ENCODE assay signal across 29 cellular contexts in genomic region chr1:54815086-54815876, GRCh38. TPM values are rescaled to one million over a fixed set of nuclear protein-coding genes. Genes with fewer than 3 reads are reported as not detected.
DNase-seq lines count a peak whose midpoint lies in the region; ATAC-seq, FAIRE-seq and TF ChIP-seq lines count a peak whose summit lies in the region.
"Had no signal": no experiment of that assay in that cellular context is flagged by ENCODE, and none has a peak within 500 bp of the region (broad histone marks: within the 10 kb centered on the region; RNA-seq: fewer than 3 reads in every experiment).

No MANE protein-coding gene starts in this region.

- DNase-seq in cardiac septum (ENCODE audit: low spot score): peak; percentile 55
- no peak for DNase-seq in right cardiac atrium
- peak; percentile 42 for DNase-seq in bronchial epithelial cell (ENCODE audit: low read depth)
- peak; percentile 18 for DNase-seq in type B pancreatic cell (ENCODE audit: extremely low spot score, unreplicated experiment)
- no peak for DNase-seq in ecto neural progenitor cell (ENCODE audit: low spot score)
- DNase-seq in activated T-cell treated with anti-CD3 and anti-CD28 coated beads for 4 hours: no peak
- DNase-seq in PC-3: no peak
- DNase-seq: activated CD4-positive, alpha-beta T cell treated with anti-CD3 and anti-CD28 coated beads for 48 hours; anterior cingulate cortex; caudate nucleus; dermis blood vessel endothelial cell; DMS79; GDM1; IMR-90; left ventricle myocardium superior; NCI-H1092 treated with DMSO at 0.1 percent for 48 hours; NCI-H187 treated with DMSO at 0.1 percent for 48 hours; nucleus accumbens; PC-9; Right ventricle myocardium superior; stimulated activated CD4-positive, alpha-beta T cell treated with anti-CD3 and anti-CD28 coated beads, Interleukin-2, amount 100 ng/mL, for 24 hours; uterus had no signal

- H3K27me3 Mint-ChIP-seq in type B pancreatic cell: peaks cover 15% of the 10 kb centered on the region
- H3K27me3 Mint-ChIP-seq: activated naive CD4-positive, alpha-beta T cell treated with anti-CD3 and anti-CD28 coated beads, Interleukin-2, amount 50 U/mL, for 24 hours; naive thymus-derived CD8-positive, alpha-beta T cell had no signal

- H2AFZ ChIP-seq in PC-3 (ENCODE audit: low read length): no peak overlapping the region
- H2AFZ ChIP-seq: PC-9 had no signal

- H3K36me3 ChIP-seq in bronchial epithelial cell (ENCODE audit: control insufficient read depth, insufficient read depth, low read length): no peaks in the 10 kb centered on the region
- no peaks in the 10 kb centered on the region for H3K36me3 ChIP-seq in mucosa of rectum (ENCODE audit: control insufficient read depth in 2 of 2, insufficient read depth in 2 of 2, low read length in 2 of 2)
- H3K36me3 ChIP-seq in PC-3 (ENCODE audit: low read depth, low read length): no peaks in the 10 kb centered on the region
- H3K36me3 ChIP-seq: BLaER1, uterus had no signal

- no peak for ATAC-seq in right cardiac atrium
- no peak for ATAC-seq in PC-3
- ATAC-seq: left ventricle myocardium superior; naive thymus-derived CD8-positive, alpha-beta T cell had no signal

- peaks cover 18% of the 10 kb centered on the region for H3K4me1 Mint-ChIP-seq in type B pancreatic cell (ENCODE audit: unreplicated experiment)

- FAIRE-seq in bronchial epithelial cell (lab: Jason Lieb, UNC): peak; percentile 95

- no peaks in the 10 kb centered on the region for H4K20me1 ChIP-seq in PC-3 (ENCODE audit: low read length)
- H4K20me1 ChIP-seq: BLaER1 had no signal

- no peak for TF ChIP-seq CTCF in bronchial epithelial cell (IDR thresholded peaks at IDR 0.05; ENCODE audit: insufficient read depth, low read length, severe bottlenecking)
- no peak for TF ChIP-seq CTCF in type B pancreatic cell (conservative IDR thresholded peaks at IDR 0.05)
- TF ChIP-seq CTCF in PC-3 (conservative IDR thresholded peaks at IDR 0.05; ENCODE audit: low read depth, low read length): no peak

- H3K9me3 Mint-ChIP-seq in type B pancreatic cell: no peaks in the 10 kb centered on the region
- H3K9me3 Mint-ChIP-seq: activated naive CD4-positive, alpha-beta T cell treated with anti-CD3 and anti-CD28 coated beads, Interleukin-2, amount 50 U/mL, for 24 hours; naive thymus-derived CD8-positive, alpha-beta T cell had no signal

- H3K27ac Mint-ChIP-seq in type B pancreatic cell: no peak overlapping the region
- H3K27ac Mint-ChIP-seq: activated naive CD4-positive, alpha-beta T cell treated with anti-CD3 and anti-CD28 coated beads, Interleukin-2, amount 50 U/mL, for 24 hours had no signal

- H3K9me3 ChIP-seq in right cardiac atrium (ENCODE audit: control insufficient read depth, low read length) (no peaks in the 10 kb centered on the region), mucosa of rectum (ENCODE audit: control insufficient read depth in 2 of 2, low read length in 2 of 2) (no peaks in the 10 kb centered on the region), PC-3 (ENCODE audit: low read length) (no peaks in the 10 kb centered on the region)
- H3K9me3 ChIP-seq: BLaER1, uterus had no signal

- H3K27me3 ChIP-seq in right cardiac atrium (ENCODE audit: control insufficient read depth, insufficient read depth) (no peaks in the 10 kb centered on the region), bronchial epithelial cell (ENCODE audit: control insufficient read depth, insufficient read depth, low read length) (peaks cover 2% of the 10 kb centered on the region), mucosa of rectum (ENCODE audit: control insufficient read depth in 2 of 2, insufficient read depth in 2 of 2, low read length in 2 of 2) (no peaks in the 10 kb centered on the region), PC-3 (ENCODE audit: low read length) (no peaks in the 10 kb centered on the region)
- H3K27me3 ChIP-seq: BLaER1, uterus had no signal

- no peaks in the 10 kb centered on the region for H3K9me2 ChIP-seq in PC-3 (replicated peaks; ENCODE audit: low read length)

- no peaks in the 10 kb centered on the region for H3F3A ChIP-seq in PC-3 (ENCODE audit: low read length, unreplicated experiment)

- H3K27ac ChIP-seq in right cardiac atrium (ENCODE audit: low read length) (no peak overlapping the region), mucosa of rectum (ENCODE audit: low read depth in 2 of 2, low read length in 2 of 2) (peak overlapping the region; percentile 84 to 85), PC-3 (ENCODE audit: low read length) (no peak overlapping the region)
- H3K27ac ChIP-seq: BLaER1, PC-9, uterus, VCaP had no signal

- H3K4me3 Mint-ChIP-seq in type B pancreatic cell: no peak overlapping the region
- H3K4me3 Mint-ChIP-seq: activated naive CD4-positive, alpha-beta T cell treated with anti-CD3 and anti-CD28 coated beads, Interleukin-2, amount 50 U/mL, for 24 hours; naive thymus-derived CD8-positive, alpha-beta T cell had no signal

- WGBS in right cardiac atrium: 91% methylated on average over 7 of the region's 7 CpGs

- intact Hi-C loops in cardiac septum (cut with DNase I) (no loop called here), right cardiac atrium (cut with DNase I) (loop anchor here in 1 of 4 donors (10.0 kb wide), 1 partner anchor 690 kb away; no protein-coding TSS in a partner anchor), PC-3 (cut with micrococcal nuclease) (no loop called here)

- no TSS peak for BruUV-seq in PC-3 (replicated peaks; lab: Mats Ljungman, UMichigan)

- H3K4me1 ChIP-seq in right cardiac atrium (ENCODE audit: control insufficient read depth, insufficient read depth, low read length): no peaks in the 10 kb centered on the region
- H3K4me1 ChIP-seq in mucosa of rectum (ENCODE audit: control insufficient read depth in 2 of 2, insufficient read depth in 2 of 2, low read length in 2 of 2): peaks cover 33 to 35% of the 10 kb centered on the region in 2 donors
- no peaks in the 10 kb centered on the region for H3K4me1 ChIP-seq in PC-3 (ENCODE audit: insufficient read depth, low read length)
- H3K4me1 ChIP-seq: uterus had no signal

- POLR2A ChIA-PET in PC-3 (lab: Charles Lee; ENCODE audit: unreplicated experiment): interaction anchor here (0.5 to 0.6 kb wide), 2 partner anchors 35 to 75 kb away, joined by 5 to 8 read pairs; no protein-coding TSS in a partner anchor

- no peak overlapping the region for H3K4me2 ChIP-seq in PC-3 (ENCODE audit: low read length)
- H3K4me2 ChIP-seq: BLaER1, PC-9 had no signal

- H3K9ac ChIP-seq in mucosa of rectum (ENCODE audit: low read depth in 1 of 2, low read length in 2 of 2) (no peak overlapping the region), PC-3 (ENCODE audit: low read length) (no peak overlapping the region)
- H3K9ac ChIP-seq: BLaER1 had no signal

- no peaks in the 10 kb centered on the region for H3K36me3 Mint-ChIP-seq in type B pancreatic cell
- H3K36me3 Mint-ChIP-seq: activated naive CD4-positive, alpha-beta T cell treated with anti-CD3 and anti-CD28 coated beads, Interleukin-2, amount 50 U/mL, for 24 hours; naive thymus-derived CD8-positive, alpha-beta T cell had no signal

- no peaks in the 10 kb centered on the region for H3K79me2 ChIP-seq in PC-3 (ENCODE audit: low read length)

- no peak overlapping the region for H3K4me3 ChIP-seq in right cardiac atrium (ENCODE audit: low read length)
- H3K4me3 ChIP-seq in bronchial epithelial cell (ENCODE audit: low read depth, low read length): no peak overlapping the region
- H3K4me3 ChIP-seq in mucosa of rectum (ENCODE audit: low read length in 2 of 2): peak overlapping the region in 1 of 2 donors; percentile 31
- no peak overlapping the region for H3K4me3 ChIP-seq in PC-3 (ENCODE audit: low read length)
- H3K4me3 ChIP-seq: BLaER1, PC-9, uterus had no signal

- CTCF ChIA-PET in PC-3 (lab: Charles Lee): no interaction called here

RNA-seq across cellular contexts. Expression of gene TTC22, which starts 14.2 kb away (rescaled TPM):
- total RNA-seq in cardiac septum (0.08 TPM), right cardiac atrium (under 1 TPM in 3 of 4 donors, not detected in 1; 0.06 to 0.17 (median 0.09) TPM), bronchial epithelial cell (7.4 and 12.5 TPM in 2 replicates), type B pancreatic cell (ENCODE audit: low replicate concordance) (7.0 and 12.4 TPM in 2 replicates), PC-3 (2014; rRNA removed) (21.8 and 31.3 TPM in 2 replicates)
- polyA plus RNA-seq in right cardiac atrium: 0.05 TPM
- total RNA-seq: IMR-90, mesenteric fat pad, Right ventricle myocardium superior had no signal
- polyA plus RNA-seq: AG04450, IMR-90 had no signal

RNA-seq across cellular contexts. Expression of gene PARS2, which starts 51.0 kb away (rescaled TPM):
- total RNA-seq in cardiac septum: 3.8 TPM
- total RNA-seq in right cardiac atrium: 1 to 10 TPM; 2.9 to 3.7 (median 3.3) TPM
- polyA plus RNA-seq in right cardiac atrium: 2.0 TPM
- 5.3 and 5.9 TPM in 2 replicates for total RNA-seq in bronchial epithelial cell
- 9.5 and 10.2 TPM in 2 replicates for total RNA-seq in type B pancreatic cell (ENCODE audit: low replicate concordance)
- 3.5 and 5.0 TPM in 2 replicates for total RNA-seq in PC-3 (2014; rRNA removed)

Comparison
In these comparisons a context has a peak if more than half of its experiments do, and no peak if none do; other contexts are left out.
1. DNase-seq: peak in cardiac septum (single experiment), bronchial epithelial cell (single experiment) and type B pancreatic cell (single experiment); none in right cardiac atrium (0 of 3), ecto neural progenitor cell (single experiment), activated T-cell treated with anti-CD3 and anti-CD28 coated beads for 4 hours (single experiment) and PC-3 (single experiment).
2. H3K27ac ChIP-seq: peak in mucosa of rectum (2 of 2); none in right cardiac atrium (single experiment) and PC-3 (single experiment).